In genomic region chr1:31959941-31960340, GRCh38 we compare ENCODE assay signal across 17 cellular contexts. TPM values are rescaled to one million over a fixed set of nuclear protein-coding genes. Genes with fewer than 3 reads are reported as not detected.
DNase-seq lines count a peak whose midpoint lies in the region; ATAC-seq, FAIRE-seq and TF ChIP-seq lines count a peak whose summit lies in the region.
"Had no signal": no experiment of that assay in that cellular context is flagged by ENCODE, and none has a peak within 500 bp of the region (broad histone marks: within the 10 kb centered on the region; RNA-seq: fewer than 3 reads in every experiment).

No MANE protein-coding gene starts in this region.

- no peak for FAIRE-seq in HepG2 (lab: Jason Lieb, UNC)
- FAIRE-seq in GM12878 (lab: Jason Lieb, UNC), result no peak
- no peak for FAIRE-seq in D721Med (lab: Jason Lieb, UNC)
- FAIRE-seq: GM18507, GM19239 had no signal

- no peak for ATAC-seq in HepG2
- ATAC-seq in GM12878, result no peak
- ATAC-seq in HG03159 (IDR thresholded peaks at IDR 0.05; ENCODE audit: unreplicated experiment), result no peak

- TF ChIP-seq CTCF in liver (IDR thresholded peaks at IDR 0.05; ENCODE audit: low read depth, low read length, missing input control) (no peak), HepG2 (CRISPR knock-in tag; IDR thresholded peaks at IDR 0.05) (no peak), GM12878 (IDR thresholded peaks at IDR 0.05 in 2 of 3, conservative IDR thresholded peaks at IDR 0.05 in 1 of 3; ENCODE audit: control insufficient read depth in 2 of 3, extremely low read depth in 1 of 3, insufficient read depth in 1 of 3, low read depth in 3 of 3, low read length in 3 of 3) (no peak), spleen (IDR thresholded peaks at IDR 0.05 in 8 of 11, conservative IDR thresholded peaks at IDR 0.05 in 3 of 11) (no peak), D721Med (IDR thresholded peaks at IDR 0.05; ENCODE audit: insufficient read depth, missing control alignments) (no peak)

- H3K27me3 ChIP-seq in liver (ENCODE audit: control insufficient read depth in 4 of 4, insufficient read depth in 4 of 4, low read length in 3 of 4), result no peaks in the 10 kb centered on the region
- no peaks in the 10 kb centered on the region; a peak in 1 of 5 replicates for H3K27me3 ChIP-seq in HepG2 (ENCODE audit: control insufficient read depth in 1 of 2, insufficient read depth in 2 of 2, low read length in 2 of 2)
- H3K27me3 ChIP-seq in Karpas-422 (ENCODE audit: low read length), result no peaks in the 10 kb centered on the region
- H3K27me3 ChIP-seq in GM12878 (replicated peaks in 1 of 2; ENCODE audit: control insufficient read depth in 2 of 2, insufficient read depth in 2 of 2, low read length in 1 of 2), result no peaks in the 10 kb centered on the region
- no peaks in the 10 kb centered on the region for H3K27me3 ChIP-seq in spleen (replicated peaks in 1 of 7)
- H3K27me3 ChIP-seq: Peyer's patch had no signal

- RAD21 ChIA-PET in GM12878 (lab: Charles Lee; ENCODE audit: unreplicated experiment), result interaction anchor here (1.3 to 6.7 kb wide), 4 partner anchors 18 to 98 kb away, joined by 4 to 157 read pairs (median 36); partner anchors contain the start of gene PTP4A2

- H4K20me1 ChIP-seq in HepG2 (ENCODE audit: insufficient read depth, low read length) (no peaks in the 10 kb centered on the region), Karpas-422 (ENCODE audit: insufficient read depth, low read depth, low read length) (no peaks in the 10 kb centered on the region), GM12878 (ENCODE audit: control insufficient read depth, insufficient read depth) (no peaks in the 10 kb centered on the region)

- H3K79me2 ChIP-seq in HepG2 (ENCODE audit: insufficient read depth, low read length) (no peaks in the 10 kb centered on the region), Karpas-422 (ENCODE audit: low read length) (no peaks in the 10 kb centered on the region), GM12878 (ENCODE audit: control insufficient read depth, insufficient read depth, low read length) (peaks cover 16% of the 10 kb centered on the region)

- H3K36me3 ChIP-seq in liver (ENCODE audit: control insufficient read depth in 4 of 4, insufficient read depth in 3 of 4, low read depth in 1 of 4, low read length in 3 of 4), result no peaks in the 10 kb centered on the region
- no peaks in the 10 kb centered on the region for H3K36me3 ChIP-seq in HepG2 (replicated peaks in 1 of 2; ENCODE audit: control insufficient read depth in 1 of 2, insufficient read depth in 2 of 2, low read length in 2 of 2)
- H3K36me3 ChIP-seq in Karpas-422 (ENCODE audit: insufficient read depth, low read length), result no peaks in the 10 kb centered on the region
- H3K36me3 ChIP-seq in GM12878 (ENCODE audit: control insufficient read depth in 2 of 2, insufficient read depth in 2 of 2, low read length in 1 of 2), result no peaks in the 10 kb centered on the region
- H3K36me3 ChIP-seq in spleen, result no peaks in the 10 kb centered on the region
- H3K36me3 ChIP-seq: HAP-1, Peyer's patch had no signal

- no peak for TF ChIP-seq POLR2A in HepG2 (IDR thresholded peaks at IDR 0.05; ENCODE audit: insufficient read depth in 1 of 2, low read depth in 2 of 2, low read length in 2 of 2)
- no peak for TF ChIP-seq POLR2A in GM12878 (IDR thresholded peaks at IDR 0.05; ENCODE audit: low read depth, low read length)
- TF ChIP-seq POLR2A in spleen (IDR thresholded peaks at IDR 0.05), result no peak

- intact Hi-C loops in HepG2 (cut with micrococcal nuclease; ENCODE audit: unreplicated experiment) (loop anchor here (2.0 kb wide), 1 partner anchor 147 kb away; no protein-coding TSS in a partner anchor), GM12878 (cut with micrococcal nuclease; ENCODE audit: unreplicated experiment) (loop anchor here (5.0 to 10.0 kb wide), 4 partner anchors 45 to 452 kb away; no protein-coding TSS in a partner anchor), spleen (cut with DNase I; ENCODE audit: low total_unique reads) (loop anchor here (5.0 kb wide), 1 partner anchor 143 kb away; the partner anchor contains the start of gene SPOCD1)

- H3K9me3 ChIP-seq in liver (ENCODE audit: control insufficient read depth in 4 of 4, low read length in 3 of 4), result no peaks in the 10 kb centered on the region
- no peaks in the 10 kb centered on the region for H3K9me3 ChIP-seq in HepG2 (ENCODE audit: low read length)
- H3K9me3 ChIP-seq in Karpas-422 (ENCODE audit: low read length), result no peaks in the 10 kb centered on the region
- H3K9me3 ChIP-seq in GM12878 (replicated peaks; ENCODE audit: control insufficient read depth, insufficient read depth, low read length), result no peaks in the 10 kb centered on the region
- no peaks in the 10 kb centered on the region for H3K9me3 ChIP-seq in spleen
- H3K9me3 ChIP-seq: HAP-1, Peyer's patch had no signal

- no peak overlapping the region for H3K4me2 ChIP-seq in HepG2 (ENCODE audit: low read depth, low read length)
- H3K4me2 ChIP-seq in Karpas-422 (ENCODE audit: low read depth, low read length, poor library complexity, severe bottlenecking), result no peak overlapping the region
- no peak overlapping the region for H3K4me2 ChIP-seq in GM12878 (ENCODE audit: control insufficient read depth, insufficient read depth)

- in situ Hi-C loops in HepG2 (cut with HindIII; ENCODE audit: extremely low pct_ligation_motif_present, low pct_unique_long_range_greater_than_20kb) (loop anchor here (5.0 kb wide), 1 partner anchor 143 kb away; the partner anchor contains the start of gene SPOCD1), GM12878 (cut with MboI) (loop anchor here (5.0 kb wide), 1 partner anchor 143 kb away; the partner anchor contains the start of gene SPOCD1)

- SMC1A ChIA-PET in GM12878 (lab: Charles Lee; ENCODE audit: uncharacterized antibody, unreplicated experiment), result interaction anchor here (0.7 to 6.2 kb wide), 8 partner anchors 9 to 87 kb away, joined by 3 to 84 read pairs (median 15); partner anchors contain the start of gene PTP4A2

- H3K4me1 ChIP-seq in liver (ENCODE audit: control insufficient read depth in 4 of 4, insufficient read depth in 4 of 4, low read length in 3 of 4) (peaks cover 5 to 17% (median 11%) of the 10 kb centered on the region in 4 donors), HepG2 (ENCODE audit: insufficient read depth, low read length) (peaks cover 15% of the 10 kb centered on the region), Karpas-422 (ENCODE audit: low read length) (no peaks in the 10 kb centered on the region), GM12878 (ENCODE audit: control insufficient read depth, insufficient read depth, low read length) (peaks cover 81% of the 10 kb centered on the region), spleen (peaks cover 25 to 98% (median 70%) of the 10 kb centered on the region in 6 donors)
- H3K4me1 ChIP-seq: HAP-1 had no signal

- H2AFZ ChIP-seq in HepG2 (ENCODE audit: low read length), result no peak overlapping the region
- no peak overlapping the region for H2AFZ ChIP-seq in Karpas-422 (ENCODE audit: low read length)
- peak overlapping the region; percentile 4; the same call in 1 of the 2 replicates for H2AFZ ChIP-seq in GM12878 (ENCODE audit: control insufficient read depth, low read depth, low read length)

- no peak for DNase-seq in HepG2 (ENCODE audit: low spot score)
- peak; percentile 27 for DNase-seq in Karpas-422
- DNase-seq in GM12878 (ENCODE audit: low read depth, low spot score), result no peak
- DNase-seq in spleen, result peak; percentile 23
- no peak for DNase-seq in D721Med (ENCODE audit: insufficient read length, low spot score)
- no peak for DNase-seq in NCI-H82 (lab: John Stamatoyannopoulos, UW)
- DNase-seq: NCI-H1417 treated with DMSO at 0.1 percent for 48 hours, NCI-H2029, NCI-H2171 treated with DMSO at 0.1 percent for 48 hours, NCI-H774, Peyer's patch, SHP77 had no signal

- no peak overlapping the region for H3K27ac ChIP-seq in liver (ENCODE audit: low read depth in 1 of 2, low read length in 2 of 2)
- H3K27ac ChIP-seq in HepG2 (ENCODE audit: extremely low read length, insufficient read depth, low read length), result no peak overlapping the region
- no peak overlapping the region for H3K27ac ChIP-seq in Karpas-422 (ENCODE audit: low read length)
- peak overlapping the region; percentile 10 for H3K27ac ChIP-seq in GM12878 (ENCODE audit: control insufficient read depth, insufficient read depth)
- peak overlapping the region in 3 of 8 donors; percentile 12 to 95 (median 39) for H3K27ac ChIP-seq in spleen
- H3K27ac ChIP-seq: Peyer's patch had no signal

- 24% methylated on average over 2 of the region's 2 CpGs for WGBS in liver
- WGBS in HepG2 (ENCODE audit: low lambda C conversion rate), result 11% methylated on average over 2 of the region's 2 CpGs
- 85% methylated on average over 2 of the region's 2 CpGs for WGBS in GM12878 (ENCODE audit: insufficient coverage, insufficient replicate concordance, low lambda C conversion rate, missing lambda C conversion rate)
- WGBS in spleen, 5 donors, result 45 to 80% (median 60%) methylated on average over 2 of the region's 2 CpGs

- TF ChIP-seq RAD21 in liver (IDR thresholded peaks at IDR 0.05) (peak in 1 of 2 donors; percentile 38), HepG2 (CRISPR knock-in tag; IDR thresholded peaks at IDR 0.05) (no peak), GM12878 (IDR thresholded peaks at IDR 0.05; ENCODE audit: insufficient read depth, low read depth, low read length) (no peak)

- BruUV-seq in HepG2 (replicated peaks; lab: Mats Ljungman, UMichigan) (no TSS peak), GM12878 (replicated peaks; lab: Mats Ljungman, UMichigan) (no TSS peak)

- H3K9ac ChIP-seq in liver (ENCODE audit: low read depth in 1 of 2, low read length in 2 of 2) (no peak overlapping the region), HepG2 (ENCODE audit: insufficient read depth, low read depth, low read length) (no peak overlapping the region), Karpas-422 (ENCODE audit: low read length) (no peak overlapping the region), GM12878 (ENCODE audit: control insufficient read depth, insufficient read depth, low read length) (no peak overlapping the region)

- TF ChIP-seq EP300 in HepG2 (IDR thresholded peaks at IDR 0.05; ENCODE audit: low read depth in 2 of 2, low read length in 2 of 2) (no peak), HepG2 (CRISPR knock-in tag; IDR thresholded peaks at IDR 0.05; ENCODE audit: borderline replicate concordance) (no peak), GM12878 (IDR thresholded peaks at IDR 0.05; ENCODE audit: borderline replicate concordance in 1 of 2, control insufficient read depth in 1 of 2, low read depth in 2 of 2, low read length in 2 of 2) (no peak)

- no peaks in the 10 kb centered on the region for H3K9me2 ChIP-seq in Karpas-422 (replicated peaks; ENCODE audit: insufficient read depth, low read length)

- CTCF ChIA-PET in HepG2 (lab: Yijun Ruan, JAX; ENCODE audit: low intra/inter-chr PET ratio, low total read pairs), result no interaction called here
- CTCF ChIA-PET in GM12878 (lab: Yijun Ruan, JAX), result interaction anchor here (3.1 to 16.3 kb wide), 4 partner anchors 20 to 145 kb away, joined by 12 to 565 read pairs (median 76); partner anchors contain the start of genes PTP4A2 and SPOCD1

- H3K4me3 ChIP-seq in liver (ENCODE audit: low read depth in 1 of 3, low read length in 3 of 3) (no peak overlapping the region), HepG2 (replicated peaks in 1 of 3; ENCODE audit: insufficient read depth in 1 of 3, low read depth in 2 of 3, low read length in 3 of 3) (no peak overlapping the region), Karpas-422 (ENCODE audit: low read length) (no peak overlapping the region), GM12878 (no peak overlapping the region), spleen (no peak overlapping the region)
- H3K4me3 ChIP-seq: HAP-1, Peyer's patch had no signal

- POLR2A ChIA-PET in HepG2 (lab: Yijun Ruan, JAX), result interaction anchor here (0.8 to 1.6 kb wide), 2 partner anchors 20 to 22 kb away, joined by 3 read pairs; partner anchors contain the start of gene PTP4A2
- POLR2A ChIA-PET in GM12878 (lab: Charles Lee), result interaction anchor here (0.5 to 3.3 kb wide), 3 partner anchors 17 to 142 kb away, joined by 4 to 30 read pairs (median 8); partner anchors contain the start of gene PTP4A2

RNA-seq across cellular contexts. Expression of gene PTP4A2, which starts 21.8 kb away (rescaled TPM):
- total RNA-seq in liver, result 10 to 100 TPM; 74.4 to 98.1 TPM
- 10 to 100 TPM; 47.7 to 69.3 TPM for polyA plus RNA-seq in liver
- 225 and 284 TPM in 2 replicates for total RNA-seq in HepG2 (2016; rRNA removed; fragmentation: Illumina TruSeq; extraction: Trizol)
- 369 and 408 TPM in 2 replicates for total RNA-seq in HepG2 (2016; cell fraction: cytosol; rRNA removed; fragmentation: Illumina TruSeq; extraction: Trizol; ENCODE audit: low read depth)
- total RNA-seq in HepG2 (2016; cell fraction: insoluble cytoplasmic fraction; rRNA removed; fragmentation: Illumina TruSeq; extraction: Trizol), result 221 and 292 TPM in 2 replicates
- 422 and 446 TPM in 2 replicates for total RNA-seq in HepG2 (2016; cell fraction: membrane; rRNA removed; fragmentation: Illumina TruSeq; extraction: Trizol)
- total RNA-seq in HepG2 (2016; cell fraction: nucleus; rRNA removed; fragmentation: Illumina TruSeq; extraction: Trizol), result 70.1 and 106 TPM in 2 replicates
- 133 and 173 TPM in 2 replicates for polyA plus RNA-seq in HepG2 (2011; rRNA removed)
- polyA plus RNA-seq in HepG2 (2011; cell fraction: cytosol; rRNA removed), result 32.3 and 61.4 TPM in 2 replicates
- polyA plus RNA-seq in HepG2 (2011; cell fraction: nucleus; rRNA removed), result 11.8 and 23.9 TPM in 2 replicates
- polyA plus RNA-seq in HepG2 (2012), result 117 and 164 TPM in 2 replicates
- 182 and 192 TPM in 2 replicates for polyA plus RNA-seq in HepG2 (2016; cell fraction: cytosol; fragmentation: Illumina TruSeq; extraction: Trizol; ENCODE audit: low read depth)
- 288 and 291 TPM in 2 replicates for polyA plus RNA-seq in HepG2 (2016; cell fraction: insoluble cytoplasmic fraction; fragmentation: Illumina TruSeq; extraction: Trizol; ENCODE audit: low read depth)
- polyA plus RNA-seq in HepG2 (2016; cell fraction: membrane; fragmentation: Illumina TruSeq; extraction: Trizol; ENCODE audit: low read depth), result 288 and 296 TPM in 2 replicates
- polyA plus RNA-seq in HepG2 (2016; cell fraction: nucleus; fragmentation: Illumina TruSeq; extraction: Trizol; ENCODE audit: insufficient read depth, low read depth), result 121 and 131 TPM in 2 replicates
- polyA minus RNA-seq in HepG2 (2011; rRNA and poly(A)+ RNA removed; ENCODE audit: low replicate concordance), result 228 and 834 TPM in 2 replicates
- 120 and 150 TPM in 2 replicates for polyA minus RNA-seq in HepG2 (2011; cell fraction: cytosol; rRNA and poly(A)+ RNA removed)
- polyA minus RNA-seq in HepG2 (2011; cell fraction: nucleus; rRNA and poly(A)+ RNA removed), result 43.0 and 80.8 TPM in 2 replicates
- 215 and 401 TPM in 2 replicates for total RNA-seq in Karpas-422 (2014; rRNA removed; shearing (Covaris generic); ENCODE audit: low replicate concordance)
- 309 and 320 TPM in 2 replicates for total RNA-seq in GM12878 (2013; cell fraction: nucleolus; rRNA removed)
- 334 and 416 TPM in 2 replicates for total RNA-seq in GM12878 (2014; rRNA removed)
- total RNA-seq in GM12878 (2014; rRNA removed; fragmentation: Illumina TruSeq; extraction: Trizol), result 390 and 401 TPM in 2 replicates
- 348 and 360 TPM in 2 replicates for total RNA-seq in GM12878 (2021)
- polyA plus RNA-seq in GM12878 (2011; ENCODE audit: low read depth), result 133 TPM
- polyA plus RNA-seq in GM12878 (2011; rRNA removed), result 909 and 1,265 TPM in 2 replicates
- polyA plus RNA-seq in GM12878 (2011; cell fraction: cytosol; rRNA removed), result 152 and 181 TPM in 2 replicates
- polyA plus RNA-seq in GM12878 (2011; cell fraction: nucleus; rRNA removed), result 120 and 153 TPM in 2 replicates
- polyA plus RNA-seq in GM12878 (2012), result 252 and 315 TPM in 2 replicates
- polyA plus RNA-seq in GM12878 (2014; fragmentation: Illumina TruSeq; extraction: Trizol), result 547 and 710 TPM in 2 replicates
- polyA plus RNA-seq in GM12878 (2014; fragmentation: Nextera tagmentation; extraction: Ambion mirVana), result 100 to 1,000 TPM; 268 to 424 TPM
- polyA plus RNA-seq in GM12878 (2014; rRNA removed), result 180 and 224 TPM in 2 replicates
- 100 to 1,000 TPM; 232 to 423 TPM for polyA plus RNA-seq in GM12878 (2016; fragmentation: Nextera tagmentation; extraction: Ambion mirVana)
- polyA minus RNA-seq in GM12878 (2011; rRNA and poly(A)+ RNA removed), result 326 and 414 TPM in 2 replicates
- 268 and 284 TPM in 2 replicates for polyA minus RNA-seq in GM12878 (2011; cell fraction: cytosol; rRNA and poly(A)+ RNA removed)
- 63.8 and 72.4 TPM in 2 replicates for polyA minus RNA-seq in GM12878 (2011; cell fraction: nucleus; rRNA and poly(A)+ RNA removed)
- total RNA-seq in spleen, result 100 to 1,000 TPM; 201 to 300 (median 254) TPM
- 100 to 1,000 TPM in 1 of 3 donors, 10 to 100 TPM in 2; 72.9 to 111 (median 94.2) TPM for polyA plus RNA-seq in spleen

RNA-seq across cellular contexts. Expression of gene KHDRBS1, which starts 53.7 kb away (rescaled TPM):
- total RNA-seq in liver (10 to 100 TPM; 21.7 to 37.6 TPM), HepG2 (2016; rRNA removed; fragmentation: Illumina TruSeq; extraction: Trizol) (39.0 and 86.8 TPM in 2 replicates), GM12878 (2014; rRNA removed) (70.5 and 82.1 TPM in 2 replicates), GM12878 (2014; rRNA removed; fragmentation: Illumina TruSeq; extraction: Trizol) (94.4 and 96.7 TPM in 2 replicates), GM12878 (2021) (197 and 204 TPM in 2 replicates), spleen (100 to 1,000 TPM in 3 of 7 donors, 10 to 100 TPM in 4; 69.9 to 109 (median 97.9) TPM)
- polyA plus RNA-seq in liver (10 to 100 TPM; 14.6 to 27.3 TPM), HepG2 (2011; rRNA removed) (19.8 and 25.1 TPM in 2 replicates), GM12878 (2011; rRNA removed) (55.8 and 75.1 TPM in 2 replicates), GM12878 (2014; fragmentation: Illumina TruSeq; extraction: Trizol) (163 and 170 TPM in 2 replicates), GM12878 (2014; fragmentation: Nextera tagmentation; extraction: Ambion mirVana) (10 to 100 TPM; 42.5 to 97.6 TPM), GM12878 (2014; rRNA removed) (90.0 and 97.9 TPM in 2 replicates), GM12878 (2016; fragmentation: Nextera tagmentation; extraction: Ambion mirVana) (100 to 1,000 TPM; 142 to 157 TPM), spleen (10 to 100 TPM; 63.8 to 80.6 (median 74.5) TPM)
- total RNA-seq in HepG2 (2016; cell fraction: cytosol; rRNA removed; fragmentation: Illumina TruSeq; extraction: Trizol; ENCODE audit: low read depth), result 13.0 and 13.9 TPM in 2 replicates
- 37.3 and 82.6 TPM in 2 replicates for total RNA-seq in HepG2 (2016; cell fraction: insoluble cytoplasmic fraction; rRNA removed; fragmentation: Illumina TruSeq; extraction: Trizol)
- total RNA-seq in HepG2 (2016; cell fraction: membrane; rRNA removed; fragmentation: Illumina TruSeq; extraction: Trizol), result 32.0 and 34.5 TPM in 2 replicates
- 47.6 and 52.9 TPM in 2 replicates for total RNA-seq in HepG2 (2016; cell fraction: nucleus; rRNA removed; fragmentation: Illumina TruSeq; extraction: Trizol)
- polyA plus RNA-seq in HepG2 (2011; cell fraction: cytosol; rRNA removed), result 20.8 and 25.6 TPM in 2 replicates
- 17.2 and 19.1 TPM in 2 replicates for polyA plus RNA-seq in HepG2 (2011; cell fraction: nucleus; rRNA removed)
- 70.1 and 107 TPM in 2 replicates for polyA plus RNA-seq in HepG2 (2012)
- polyA plus RNA-seq in HepG2 (2016; cell fraction: cytosol; fragmentation: Illumina TruSeq; extraction: Trizol; ENCODE audit: low read depth), result 11.9 and 12.3 TPM in 2 replicates
- 131 and 149 TPM in 2 replicates for polyA plus RNA-seq in HepG2 (2016; cell fraction: insoluble cytoplasmic fraction; fragmentation: Illumina TruSeq; extraction: Trizol; ENCODE audit: low read depth)
- 31.5 and 34.1 TPM in 2 replicates for polyA plus RNA-seq in HepG2 (2016; cell fraction: membrane; fragmentation: Illumina TruSeq; extraction: Trizol; ENCODE audit: low read depth)
- polyA plus RNA-seq in HepG2 (2016; cell fraction: nucleus; fragmentation: Illumina TruSeq; extraction: Trizol; ENCODE audit: insufficient read depth, low read depth), result 78.0 and 82.8 TPM in 2 replicates
- 28.2 and 34.0 TPM in 2 replicates for polyA minus RNA-seq in HepG2 (2011; rRNA and poly(A)+ RNA removed; ENCODE audit: low replicate concordance)
- 35.6 and 38.3 TPM in 2 replicates for polyA minus RNA-seq in HepG2 (2011; cell fraction: cytosol; rRNA and poly(A)+ RNA removed)
- 22.7 and 24.1 TPM in 2 replicates for polyA minus RNA-seq in HepG2 (2011; cell fraction: nucleus; rRNA and poly(A)+ RNA removed)
- 70.9 and 77.5 TPM in 2 replicates for total RNA-seq in Karpas-422 (2014; rRNA removed; shearing (Covaris generic); ENCODE audit: low replicate concordance)
- 64.4 and 68.6 TPM in 2 replicates for total RNA-seq in GM12878 (2013; cell fraction: nucleolus; rRNA removed)
- polyA plus RNA-seq in GM12878 (2011; ENCODE audit: low read depth), result 86.5 TPM
- polyA plus RNA-seq in GM12878 (2011; cell fraction: cytosol; rRNA removed), result 45.5 and 56.2 TPM in 2 replicates
- 47.1 and 71.8 TPM in 2 replicates for polyA plus RNA-seq in GM12878 (2011; cell fraction: nucleus; rRNA removed)
- 125 and 131 TPM in 2 replicates for polyA plus RNA-seq in GM12878 (2012)
- polyA minus RNA-seq in GM12878 (2011; rRNA and poly(A)+ RNA removed), result 29.4 and 34.5 TPM in 2 replicates
- 36.6 and 38.2 TPM in 2 replicates for polyA minus RNA-seq in GM12878 (2011; cell fraction: cytosol; rRNA and poly(A)+ RNA removed)
- polyA minus RNA-seq in GM12878 (2011; cell fraction: nucleus; rRNA and poly(A)+ RNA removed), result 16.7 and 34.1 TPM in 2 replicates

Comparison
In these comparisons a context has a peak if more than half of its experiments do, and no peak if none do; other contexts are left out.
1. DNase-seq: peak in Karpas-422 (single experiment) and spleen (single experiment); none in HepG2 (single experiment), GM12878 (single experiment), D721Med (single experiment) and NCI-H82 (single experiment).